Comparison of ENCODE assay signal across 24 cellular contexts in the genomic region with DNA sequence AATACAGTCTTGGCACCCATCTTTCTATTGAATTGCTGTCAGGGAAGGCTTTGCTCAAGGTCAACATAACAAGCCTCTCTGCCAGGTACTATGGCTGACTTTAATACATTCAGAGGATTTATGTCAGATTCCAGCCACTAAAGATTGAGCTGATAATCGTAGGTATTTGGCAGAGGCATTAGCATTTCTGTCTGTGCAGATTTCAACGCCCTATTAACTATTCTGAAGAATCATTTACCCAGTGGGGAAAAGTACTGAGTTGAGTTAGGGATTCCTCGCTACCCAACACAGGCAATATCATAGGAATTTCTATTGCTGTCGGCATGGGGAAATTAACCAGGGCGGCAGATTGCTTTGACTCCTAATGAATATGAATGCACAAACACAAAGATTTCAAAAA.
"Had no signal": no experiment of that assay in that cellular context is flagged by ENCODE, and none has a peak within 500 bp of the region (broad histone marks: within the 10 kb centered on the region; RNA-seq: fewer than 3 reads in every experiment).

No MANE protein-coding gene starts in this region.

- H3K36me3 Mint-ChIP-seq: activated naive CD8-positive, alpha-beta T cell; natural killer cell treated with Interleukin-12 subunit alpha and Interleukin-12 subunit beta and Interleukin-15 and Interleukin-18, amount 100 ng/mL, for 72 hours had no signal

- ATAC-seq: activated CD8-positive, alpha-beta T cell treated with anti-CD3 and anti-CD28 coated beads, Interleukin-2, amount 10 ng/mL, durations not matched to agents 7 days and 5 days; activated T-helper 17 cell treated with anti-CD3 and anti-CD28 coated beads, Interleukin-2, amount 50 U/mL, for 72 hours; heart right ventricle; natural killer cell treated with Interleukin-12 subunit alpha and Interleukin-12 subunit beta and Interleukin-15 and Interleukin-18, amount 100 ng/mL, for 72 hours; right cardiac atrium had no signal

- DNase-seq: activated CD4-positive, alpha-beta T cell treated with anti-CD3 and anti-CD28 coated beads for 1 hour; activated CD4-positive, alpha-beta T cell treated with anti-CD3 and anti-CD28 coated beads, Interleukin-2, amount 50 U/mL, for 1 hour; activated CD8-positive, alpha-beta T cell treated with anti-CD3 and anti-CD28 coated beads, Interleukin-2, amount 10 ng/mL, durations not matched to agents 7 days and 5 days; effector CD4-positive, alpha-beta T cell; erythroblast; foreskin fibroblast; heart right ventricle; islet precursor cell; left ventricle myocardium inferior; midbrain; occipital lobe; right cardiac atrium; stimulated activated CD4-positive, alpha-beta T cell treated with anti-CD3 and anti-CD28 coated beads, Interleukin-12 subunit alpha, Interleukin-12 subunit beta, amount 100 ng/mL, for 4 hours; stimulated activated CD4-positive, alpha-beta T cell treated with anti-CD3 and anti-CD28 coated beads, Interleukin-4, amount 100 ng/mL, for 4 hours; substantia nigra; T-helper 1 cell; T-helper 9 cell; thyroid gland had no signal

- H3K4me1 Mint-ChIP-seq: activated T-helper 17 cell treated with anti-CD3 and anti-CD28 coated beads, Interleukin-2, amount 50 U/mL, for 72 hours had no signal

- H3K36me3 ChIP-seq: heart right ventricle, left ventricle myocardium inferior, thyroid gland had no signal

- H3K4me3 ChIP-seq: heart right ventricle, left ventricle myocardium inferior, thyroid gland had no signal

- H3K27me3 Mint-ChIP-seq: activated naive CD8-positive, alpha-beta T cell; activated T-helper 17 cell treated with anti-CD3 and anti-CD28 coated beads, Interleukin-2, amount 50 U/mL, for 72 hours; dendritic cell treated with granulocyte-macrophage colony-stimulating factor and Interleukin-4, amounts not matched to agents 40 ng/mL and 50 ng/mL, for 4 days; natural killer cell treated with Interleukin-12 subunit alpha and Interleukin-12 subunit beta and Interleukin-15 and Interleukin-18, amount 100 ng/mL, for 72 hours; stimulated activated naive CD8-positive, alpha-beta T cell treated with anti-CD3 and anti-CD28 coated beads, Interleukin-15, Interleukin-2, amounts not matched to agents 100 ng/mL and 50 ng/mL, for 24 hours had no signal

- H3K4me3 Mint-ChIP-seq: activated CD8-positive, alpha-beta T cell treated with anti-CD3 and anti-CD28 coated beads, Interleukin-2, amount 10 ng/mL, durations not matched to agents 7 days and 5 days; activated naive CD8-positive, alpha-beta T cell; activated T-helper 17 cell treated with anti-CD3 and anti-CD28 coated beads, Interleukin-2, amount 50 U/mL, for 72 hours; dendritic cell treated with granulocyte-macrophage colony-stimulating factor and Interleukin-4, amounts not matched to agents 40 ng/mL and 50 ng/mL, for 4 days; natural killer cell treated with Interleukin-12 subunit alpha and Interleukin-12 subunit beta and Interleukin-15 and Interleukin-18, amount 100 ng/mL, for 72 hours; stimulated activated naive CD8-positive, alpha-beta T cell treated with anti-CD3 and anti-CD28 coated beads, Interleukin-15, Interleukin-2, amounts not matched to agents 100 ng/mL and 50 ng/mL, for 24 hours had no signal

- H3K4me1 ChIP-seq: heart right ventricle, left ventricle myocardium inferior, thyroid gland had no signal

- H3K27ac ChIP-seq: heart right ventricle, left ventricle myocardium inferior, thyroid gland had no signal

- H3K27me3 ChIP-seq: heart right ventricle, thyroid gland had no signal

- H3K27ac Mint-ChIP-seq: activated CD8-positive, alpha-beta T cell treated with anti-CD3 and anti-CD28 coated beads, Interleukin-2, amount 10 ng/mL, durations not matched to agents 7 days and 5 days; activated naive CD8-positive, alpha-beta T cell; activated T-helper 17 cell treated with anti-CD3 and anti-CD28 coated beads, Interleukin-2, amount 50 U/mL, for 72 hours; dendritic cell treated with granulocyte-macrophage colony-stimulating factor and Interleukin-4, amounts not matched to agents 40 ng/mL and 50 ng/mL, for 4 days; natural killer cell treated with Interleukin-12 subunit alpha and Interleukin-12 subunit beta and Interleukin-15 and Interleukin-18, amount 100 ng/mL, for 72 hours; progenitor cell of endocrine pancreas; stimulated activated naive CD8-positive, alpha-beta T cell treated with anti-CD3 and anti-CD28 coated beads, Interleukin-15, Interleukin-2, amounts not matched to agents 100 ng/mL and 50 ng/mL, for 24 hours had no signal
